Comparison of ENCODE assay signal across 20 cellular contexts in genomic region chr3:114078126-114078525, GRCh38. TPM values are rescaled to one million over a fixed set of nuclear protein-coding genes. Genes with fewer than 3 reads are reported as not detected.
DNase-seq lines count a peak whose midpoint lies in the region; ATAC-seq and TF ChIP-seq lines count a peak whose summit lies in the region.
"Had no signal": no experiment of that assay in that cellular context is flagged by ENCODE, and none has a peak within 500 bp of the region (broad histone marks: within the 10 kb centered on the region; RNA-seq: fewer than 3 reads in every experiment).

No MANE protein-coding gene starts in this region.

- CTCF ChIA-PET in SK-N-SH (lab: Yijun Ruan, JAX), result interaction anchor here (1.5 kb wide), 1 partner anchor 23 kb away, joined by 4 read pairs; no protein-coding TSS in a partner anchor

- no peak overlapping the region for H2AFZ ChIP-seq in SK-N-SH (ENCODE audit: low read depth)

- no peak for TF ChIP-seq EP300 in SK-N-SH (IDR thresholded peaks at IDR 0.05; ENCODE audit: borderline replicate concordance in 1 of 2, low read depth in 1 of 2, low read length in 1 of 2)

- H3K9me3 ChIP-seq in SK-N-SH (no peaks in the 10 kb centered on the region), adipocyte (ENCODE audit: control insufficient read depth, low read length) (no peaks in the 10 kb centered on the region)
- H3K9me3 ChIP-seq: BLaER1 had no signal

- DNase-seq in SK-N-SH (no peak), adipocyte (ENCODE audit: low read depth) (peak; percentile 73), fibroblast of mammary gland (ENCODE audit: low read depth) (peak; percentile 30), NCI-H526 treated with DMSO at 0.1 percent for 48 hours (lab: John Stamatoyannopoulos, UW) (no peak)
- DNase-seq in stimulated activated CD4-positive, alpha-beta T cell treated with anti-CD3 and anti-CD28 coated beads, Interleukin-12 subunit alpha, Interleukin-12 subunit beta, amount 100 ng/mL, for 4 hours, result no peak
- DNase-seq: 8988T; CD4-positive, alpha-beta T cell; COR-L47; DND-41; GOT3; HCEC 1CT; NCI-H2029 treated with DMSO at 0.1 percent for 48 hours; NCI-H226; NCI-H510A treated with DMSO at 0.1 percent for 48 hours; NCI-H774 had no signal

- TF ChIP-seq CTCF in SK-N-SH (IDR thresholded peaks at IDR 0.05), result no peak
- no peak for TF ChIP-seq CTCF in fibroblast of mammary gland (conservative IDR thresholded peaks at IDR 0.05; ENCODE audit: control insufficient read depth, insufficient read depth, low read depth, low read length)

- no peak for TF ChIP-seq RAD21 in SK-N-SH (IDR thresholded peaks at IDR 0.05; ENCODE audit: low read length)

- H3K4me1 ChIP-seq in SK-N-SH (ENCODE audit: control insufficient read depth in 1 of 2, insufficient read depth in 2 of 2, low read depth in 1 of 2, low read length in 1 of 2), result peaks cover 0 to 9% of the 10 kb centered on the region in 2 experiments; a peak in 3 of 4 replicates
- peaks cover 14% of the 10 kb centered on the region for H3K4me1 ChIP-seq in adipocyte (ENCODE audit: control insufficient read depth, insufficient read depth, low read length)
- H3K4me1 ChIP-seq: BLaER1 had no signal

- H3K79me2 ChIP-seq in SK-N-SH (ENCODE audit: insufficient read depth), result no peaks in the 10 kb centered on the region

- POLR2A ChIA-PET in SK-N-SH (lab: Yijun Ruan, JAX), result no interaction called here

- no peaks in the 10 kb centered on the region for H4K20me1 ChIP-seq in SK-N-SH (ENCODE audit: insufficient read depth)

- ATAC-seq in SK-N-SH treated with all-trans-retinoic acid at 6 μM for 48 hours (peak; percentile 41), GM19452 (IDR thresholded peaks at IDR 0.05; ENCODE audit: unreplicated experiment) (no peak)
- ATAC-seq: Panc1 had no signal

- H3F3A ChIP-seq in SK-N-SH (replicated peaks; ENCODE audit: insufficient read depth), result peaks cover 18% of the 10 kb centered on the region

- H3K9me2 ChIP-seq in SK-N-SH, result no peaks in the 10 kb centered on the region

- H3K36me3 ChIP-seq in SK-N-SH (replicated peaks in 1 of 2; ENCODE audit: control insufficient read depth in 1 of 2, insufficient read depth in 2 of 2, low read length in 1 of 2), result peaks cover 52 to 56% of the 10 kb centered on the region in 2 experiments
- peaks cover 82% of the 10 kb centered on the region for H3K36me3 ChIP-seq in adipocyte (ENCODE audit: control insufficient read depth, insufficient read depth, low read length, severe bottlenecking)

- H3K4me2 ChIP-seq in SK-N-SH, result no peak overlapping the region
- H3K4me2 ChIP-seq: BLaER1, KMS-11 had no signal

- H3K27ac ChIP-seq in SK-N-SH (ENCODE audit: low read depth in 2 of 2, low read length in 1 of 2), result peak overlapping the region in 1 of 2 experiments; percentile 18; a peak in 1 of 4 replicates
- H3K27ac ChIP-seq: BLaER1, KMS-11 had no signal

- H3K9ac ChIP-seq in SK-N-SH (no peak overlapping the region), adipocyte (ENCODE audit: low read length) (no peak overlapping the region)
- H3K9ac ChIP-seq: BLaER1, KMS-11 had no signal

- H3K4me3 ChIP-seq in SK-N-SH (ENCODE audit: low read depth in 2 of 2, low read length in 1 of 2), result no peak overlapping the region
- H3K4me3 ChIP-seq in adipocyte (ENCODE audit: low read length), result no peak overlapping the region
- H3K4me3 ChIP-seq in fibroblast of mammary gland (ENCODE audit: control insufficient read depth, low read depth, low read length), result no peak overlapping the region
- H3K4me3 ChIP-seq: BLaER1 had no signal

- H3K27me3 ChIP-seq in SK-N-SH (ENCODE audit: insufficient read depth), result no peaks in the 10 kb centered on the region
- no peaks in the 10 kb centered on the region for H3K27me3 ChIP-seq in adipocyte (replicated peaks; ENCODE audit: control insufficient read depth, insufficient read depth, low read length)
- H3K27me3 ChIP-seq: BLaER1 had no signal

TF ChIP-seq in SK-N-SH treated with all-trans-retinoic acid at 6 μM for 48 hours, 23 proteins besides CTCF, POLR2A, EP300 and RAD21:
- TF ChIP-seq GLIS3 (CRISPR knock-in tag; IDR thresholded peaks at IDR 0.05) (no peak), ESRRG (CRISPR knock-in tag; IDR thresholded peaks at IDR 0.05) (no peak), SNAI2 (CRISPR knock-in tag; IDR thresholded peaks at IDR 0.05) (no peak), BACH2 (CRISPR knock-in tag; IDR thresholded peaks at IDR 0.05; ENCODE audit: borderline replicate concordance) (no peak)

TF ChIP-seq in SK-N-SH, 30 proteins besides CTCF, POLR2A, EP300 and RAD21:
- TF ChIP-seq FOXM1 (IDR thresholded peaks at IDR 0.05; ENCODE audit: low read depth) (no peak), GABPA (IDR thresholded peaks at IDR 0.05; ENCODE audit: low read depth) (no peak), NFIC (IDR thresholded peaks at IDR 0.05; ENCODE audit: borderline replicate concordance) (no peak), SMC3 (IDR thresholded peaks at IDR 0.05; ENCODE audit: low read depth, low read length) (no peak), TAF1 (IDR thresholded peaks at IDR 0.05; ENCODE audit: borderline replicate concordance, low read depth, low read length) (no peak), RCOR1 (IDR thresholded peaks at IDR 0.05; ENCODE audit: low read length) (no peak), RXRA (IDR thresholded peaks at IDR 0.05; ENCODE audit: borderline replicate concordance, low read depth) (no peak), ELF1 (IDR thresholded peaks at IDR 0.05) (no peak)

RNA-seq across cellular contexts. Expression of gene QTRT2, which starts 21.6 kb away (rescaled TPM):
- polyA plus RNA-seq in SK-N-SH (2012; rRNA removed), result 6.2 and 7.9 TPM in 2 replicates
- polyA plus RNA-seq in SK-N-SH (2012; cell fraction: cytosol; rRNA removed), result 7.4 and 7.6 TPM in 2 replicates
- polyA plus RNA-seq in SK-N-SH (2012; cell fraction: nucleus; rRNA removed), result 7.3 and 10.8 TPM in 2 replicates

RNA-seq across cellular contexts. Expression of gene CCDC191, which starts 21.8 kb away (rescaled TPM):
- 3.1 and 5.5 TPM in 2 replicates for polyA plus RNA-seq in SK-N-SH (2012; rRNA removed)
- polyA plus RNA-seq in SK-N-SH (2012; cell fraction: cytosol; rRNA removed), result 1.7 and 2.1 TPM in 2 replicates
- 16.6 and 26.3 TPM in 2 replicates for polyA plus RNA-seq in SK-N-SH (2012; cell fraction: nucleus; rRNA removed)

Comparison
In these comparisons a context has a peak if more than half of its experiments do, and no peak if none do; other contexts are left out.
1. DNase-seq: peak in adipocyte (single experiment) and fibroblast of mammary gland (single experiment); none in SK-N-SH (single experiment), stimulated activated CD4-positive, alpha-beta T cell treated with anti-CD3 and anti-CD28 coated beads, Interleukin-12 subunit alpha, Interleukin-12 subunit beta, amount 100 ng/mL, for 4 hours (single experiment) and NCI-H526 treated with DMSO at 0.1 percent for 48 hours (single experiment).